28 cellular contexts compared by ENCODE assay signal in genomic region chr16:25121824-25122600, GRCh38.
"Had no signal": no experiment of that assay in that cellular context is flagged by ENCODE, and none has a peak within 500 bp of the region (broad histone marks: within the 10 kb centered on the region; RNA-seq: fewer than 3 reads in every experiment).

No MANE protein-coding gene starts in this region.

- DNase-seq: activated CD4-positive, alpha-beta memory T cell treated with anti-CD3 and anti-CD28 coated beads, Interleukin-2, amount 10 ng/mL, durations not matched to agents 7 days and 5 days; activated CD4-positive, alpha-beta T cell treated with anti-CD3 and anti-CD28 coated beads, Interleukin-2, amount 50 U/mL, for 1 hour; activated CD4-positive, CD25-positive, alpha-beta regulatory T cell; activated gamma-delta T cell; activated naive CD4-positive, alpha-beta T cell treated with anti-CD3 and anti-CD28 coated beads for 36 hours; activated T-cell treated with anti-CD3 and anti-CD28 coated beads for 4 hours; activated T-cell treated with anti-CD3 and anti-CD28 coated beads, Interleukin-2, amount 50 U/mL, for 48 hours; brain microvascular endothelial cell; MM.1S; NCI-H1105; NCI-H1436; NCI-H1694 treated with DMSO at 0.1 percent for 48 hours; NCI-H2029 treated with DMSO at 0.1 percent for 48 hours; NCI-H345; NCI-H510A; NCI-H526 treated with DMSO at 0.1 percent for 48 hours; OCI-M1; RPMI8226; T-cell; T-helper 2 cell; T1000 had no signal

- H3K9me3 Mint-ChIP-seq: activated CD4-positive, alpha-beta memory T cell treated with anti-CD3 and anti-CD28 coated beads, Interleukin-2, amount 10 ng/mL, durations not matched to agents 7 days and 5 days; activated naive CD4-positive, alpha-beta T cell treated with anti-CD3 and anti-CD28 coated beads for 36 hours; activated T-helper 17 cell treated with anti-CD3 and anti-CD28 coated beads, Interleukin-2, amount 50 U/mL, for 72 hours; T-cell had no signal

- FAIRE-seq: TTC549 had no signal

- H3K4me3 ChIP-seq: cardiac muscle cell, SK-N-MC had no signal

- H3K27ac Mint-ChIP-seq: activated CD4-positive, alpha-beta memory T cell treated with anti-CD3 and anti-CD28 coated beads, Interleukin-2, amount 10 ng/mL, durations not matched to agents 7 days and 5 days; activated naive CD4-positive, alpha-beta T cell treated with anti-CD3 and anti-CD28 coated beads for 36 hours; activated naive CD8-positive, alpha-beta T cell; activated T-helper 17 cell treated with anti-CD3 and anti-CD28 coated beads, Interleukin-2, amount 50 U/mL, for 72 hours had no signal

- H3K36me3 ChIP-seq: brain microvascular endothelial cell, cardiac muscle cell had no signal

- ATAC-seq: activated T-helper 17 cell treated with anti-CD3 and anti-CD28 coated beads, Interleukin-2, amount 50 U/mL, for 72 hours; Panc1; Right ventricle myocardium inferior; T-cell had no signal

- H3K27me3 Mint-ChIP-seq: activated CD4-positive, alpha-beta memory T cell treated with anti-CD3 and anti-CD28 coated beads, Interleukin-2, amount 10 ng/mL, durations not matched to agents 7 days and 5 days; activated naive CD8-positive, alpha-beta T cell; activated T-helper 17 cell treated with anti-CD3 and anti-CD28 coated beads, Interleukin-2, amount 50 U/mL, for 72 hours; T-cell had no signal

- H3K36me3 Mint-ChIP-seq: activated naive CD8-positive, alpha-beta T cell had no signal

- H3K4me3 Mint-ChIP-seq: activated CD4-positive, alpha-beta memory T cell treated with anti-CD3 and anti-CD28 coated beads, Interleukin-2, amount 10 ng/mL, durations not matched to agents 7 days and 5 days; activated naive CD4-positive, alpha-beta T cell treated with anti-CD3 and anti-CD28 coated beads for 36 hours; activated naive CD8-positive, alpha-beta T cell; activated T-helper 17 cell treated with anti-CD3 and anti-CD28 coated beads, Interleukin-2, amount 50 U/mL, for 72 hours; T-cell had no signal

- H3K27me3 ChIP-seq: brain microvascular endothelial cell, cardiac muscle cell had no signal

- H3K27ac ChIP-seq: brain microvascular endothelial cell, cardiac muscle cell, SK-N-MC had no signal
